ENCODE assay signal across 9 cellular contexts in genomic region chr10:102633282-102633681, GRCh38. TPM values are rescaled to one million over a fixed set of nuclear protein-coding genes. Genes with fewer than 3 reads are reported as not detected.
DNase-seq lines count a peak whose midpoint lies in the region; ATAC-seq, FAIRE-seq and TF ChIP-seq lines count a peak whose summit lies in the region.
"Had no signal": no experiment of that assay in that cellular context is flagged by ENCODE, and none has a peak within 500 bp of the region (broad histone marks: within the 10 kb centered on the region; RNA-seq: fewer than 3 reads in every experiment).

No MANE protein-coding gene starts in this region.

- H3K9me3 ChIP-seq in mesodermal cell (ENCODE audit: control insufficient read depth, low read length) (no peaks in the 10 kb centered on the region), vagina (no peaks in the 10 kb centered on the region)

- no peaks in the 10 kb centered on the region for H3K36me3 ChIP-seq in bronchial epithelial cell (ENCODE audit: control insufficient read depth, insufficient read depth, low read length)
- H3K36me3 ChIP-seq in mesodermal cell (ENCODE audit: control insufficient read depth, insufficient read depth, low read length): peaks cover 18% of the 10 kb centered on the region
- peaks cover 0 to 16% of the 10 kb centered on the region in 2 donors for H3K36me3 ChIP-seq in vagina

- H3K27ac ChIP-seq in mesodermal cell (ENCODE audit: low read depth, low read length, severe bottlenecking): peak overlapping the region; percentile 81
- H3K27ac ChIP-seq in vagina: peak overlapping the region; percentile 60

- FAIRE-seq in bronchial epithelial cell (lab: Jason Lieb, UNC): no peak

- H3K4me3 Mint-ChIP-seq in natural killer cell treated with Interleukin-12 subunit alpha and Interleukin-12 subunit beta and Interleukin-15 and Interleukin-18, amount 100 ng/mL, for 72 hours: peak overlapping the region; percentile 58
- H3K4me3 Mint-ChIP-seq in natural killer cell: no peak overlapping the region

- H3K4me1 Mint-ChIP-seq in natural killer cell treated with Interleukin-12 subunit alpha and Interleukin-12 subunit beta and Interleukin-15 and Interleukin-18, amount 100 ng/mL, for 72 hours (ENCODE audit: low read depth in 2 of 2): peaks cover 21 to 29% of the 10 kb centered on the region in 2 donors
- peaks cover 6 to 14% of the 10 kb centered on the region in 2 donors for H3K4me1 Mint-ChIP-seq in natural killer cell

- peak; percentile 26 to 69 for ATAC-seq in natural killer cell treated with Interleukin-12 subunit alpha and Interleukin-12 subunit beta and Interleukin-15 and Interleukin-18, amount 100 ng/mL, for 72 hours
- no peak for ATAC-seq in natural killer cell
- ATAC-seq in GM21786 (IDR thresholded peaks at IDR 0.05; ENCODE audit: unreplicated experiment): no peak
- ATAC-seq: Panc1 had no signal

- intact Hi-C loops in natural killer cell (cut with micrococcal nuclease) (no loop called here), vagina (cut with DNase I) (no loop called here)

- H3K27me3 ChIP-seq in bronchial epithelial cell (ENCODE audit: control insufficient read depth, insufficient read depth, low read length) (no peaks in the 10 kb centered on the region), vagina (no peaks in the 10 kb centered on the region)

- H3K9me3 Mint-ChIP-seq in natural killer cell treated with Interleukin-12 subunit alpha and Interleukin-12 subunit beta and Interleukin-15 and Interleukin-18, amount 100 ng/mL, for 72 hours: no peaks in the 10 kb centered on the region
- H3K9me3 Mint-ChIP-seq in natural killer cell: no peaks in the 10 kb centered on the region

- no peak for TF ChIP-seq POLR2A in vagina (IDR thresholded peaks at IDR 0.05)

- peak overlapping the region; percentile 61 to 77 for H3K27ac Mint-ChIP-seq in natural killer cell treated with Interleukin-12 subunit alpha and Interleukin-12 subunit beta and Interleukin-15 and Interleukin-18, amount 100 ng/mL, for 72 hours
- peak overlapping the region in 1 of 2 donors; percentile 49 for H3K27ac Mint-ChIP-seq in natural killer cell

- no peak for DNase-seq in natural killer cell treated with Interleukin-12 subunit alpha and Interleukin-12 subunit beta and Interleukin-15 and Interleukin-18, amount 100 ng/mL, for 72 hours (ENCODE audit: low spot score)
- DNase-seq in natural killer cell (no peak), bronchial epithelial cell (ENCODE audit: low read depth) (peak; percentile 49), vagina (ENCODE audit: extremely low spot score in 2 of 2) (no peak), HPDE6-E6E7 (ENCODE audit: extremely low spot score) (no peak), GM19238 (ENCODE audit: insufficient read length, low spot score) (no peak)

- WGBS in mesodermal cell (ENCODE audit: insufficient coverage in 2 of 2), 2 experiments: 55 to 68% methylated on average over 5 to 6 of the region's 6 CpGs

- no peak for TF ChIP-seq CTCF in natural killer cell (IDR thresholded peaks at IDR 0.05)
- no peak for TF ChIP-seq CTCF in bronchial epithelial cell (IDR thresholded peaks at IDR 0.05; ENCODE audit: insufficient read depth, low read length, severe bottlenecking)
- TF ChIP-seq CTCF in vagina (IDR thresholded peaks at IDR 0.05): no peak

- H3K4me1 ChIP-seq in mesodermal cell (ENCODE audit: control insufficient read depth, insufficient read depth, low read length, poor library complexity, severe bottlenecking): peaks cover 72% of the 10 kb centered on the region
- H3K4me1 ChIP-seq in vagina: peaks cover 53% of the 10 kb centered on the region

- H3K36me3 Mint-ChIP-seq in natural killer cell treated with Interleukin-12 subunit alpha and Interleukin-12 subunit beta and Interleukin-15 and Interleukin-18, amount 100 ng/mL, for 72 hours: no peaks in the 10 kb centered on the region
- H3K36me3 Mint-ChIP-seq in natural killer cell: no peaks in the 10 kb centered on the region

- H3K4me3 ChIP-seq in bronchial epithelial cell (ENCODE audit: low read depth, low read length): no peak overlapping the region
- no peak overlapping the region for H3K4me3 ChIP-seq in mesodermal cell (ENCODE audit: extremely low read depth, insufficient read depth, low read length, poor library complexity, severe bottlenecking)
- no peak overlapping the region for H3K4me3 ChIP-seq in vagina

- H3K27me3 Mint-ChIP-seq in natural killer cell treated with Interleukin-12 subunit alpha and Interleukin-12 subunit beta and Interleukin-15 and Interleukin-18, amount 100 ng/mL, for 72 hours: no peaks in the 10 kb centered on the region
- no peaks in the 10 kb centered on the region for H3K27me3 Mint-ChIP-seq in natural killer cell (ENCODE audit: low read depth in 2 of 2)

RNA-seq across cellular contexts. Expression of gene TRIM8, which starts 11.0 kb away (rescaled TPM):
- 10 to 100 TPM; 50.2 to 78.5 TPM for total RNA-seq in natural killer cell treated with Interleukin-12 subunit alpha and Interleukin-12 subunit beta and Interleukin-15 and Interleukin-18, amount 100 ng/mL, for 72 hours
- total RNA-seq in natural killer cell (10 to 100 TPM; 81.9 to 87.8 (median 86.2) TPM), bronchial epithelial cell (31.1 and 41.2 TPM in 2 replicates), vagina (126 TPM)
- polyA plus RNA-seq in mesodermal cell (2013, experiment 1 of 2): 138 TPM
- 118 TPM for polyA plus RNA-seq in mesodermal cell (2013, experiment 2 of 2)

Comparison
In these comparisons a context has a peak if more than half of its experiments do, and no peak if none do; other contexts are left out.
1. ATAC-seq: peak in natural killer cell treated with Interleukin-12 subunit alpha and Interleukin-12 subunit beta and Interleukin-15 and Interleukin-18, amount 100 ng/mL, for 72 hours (2 of 2); none in natural killer cell (0 of 3) and GM21786 (single experiment).